In genomic region chr19:40827386-40828247, GRCh38 we compare ENCODE assay signal across 28 cellular contexts. TPM values are rescaled to one million over a fixed set of nuclear protein-coding genes. Genes with fewer than 3 reads are reported as not detected.
A peak's percentile ranks its signal among the peaks of the same experiment; 100 is the strongest.
DNase-seq lines count a peak whose midpoint lies in the region; ATAC-seq, FAIRE-seq and TF ChIP-seq lines count a peak whose summit lies in the region.
"Had no signal": no experiment of that assay in that cellular context is flagged by ENCODE, and none has a peak within 500 bp of the region (broad histone marks: within the 10 kb centered on the region; RNA-seq: fewer than 3 reads in every experiment).

No MANE protein-coding gene starts in this region.

- TSS peak; percentile 47 for BruUV-seq in HepG2 (replicated peaks; lab: Mats Ljungman, UMichigan)

- H3K36me3 Mint-ChIP-seq in activated T-helper 17 cell treated with anti-CD3 and anti-CD28 coated beads, Interleukin-2, amount 50 U/mL, for 72 hours (ENCODE audit: low read depth): no peaks in the 10 kb centered on the region

- no peaks in the 10 kb centered on the region for H3K9me3 ChIP-seq in right cardiac atrium (ENCODE audit: control insufficient read depth, low read length)
- no peaks in the 10 kb centered on the region for H3K9me3 ChIP-seq in HepG2 (ENCODE audit: low read length)
- no peaks in the 10 kb centered on the region for H3K9me3 ChIP-seq in breast epithelium

- H3K4me1 ChIP-seq in right cardiac atrium (ENCODE audit: control insufficient read depth, insufficient read depth, low read length) (no peaks in the 10 kb centered on the region), HepG2 (ENCODE audit: insufficient read depth, low read length) (peaks cover 37% of the 10 kb centered on the region), breast epithelium (no peaks in the 10 kb centered on the region)

- intact Hi-C loops in cardiac septum (cut with DNase I) (no loop called here), right cardiac atrium (cut with DNase I) (no loop called here), HepG2 (cut with micrococcal nuclease; ENCODE audit: unreplicated experiment) (no loop called here), breast epithelium (cut with DNase I; ENCODE audit: low total_unique reads) (no loop called here)

- 95% methylated on average over 22 of the region's 22 CpGs for WGBS in right cardiac atrium
- WGBS in HepG2 (ENCODE audit: low lambda C conversion rate): 92% methylated on average over 21 of the region's 22 CpGs

- peak overlapping the region; percentile 3 for H3K27ac Mint-ChIP-seq in activated T-helper 17 cell treated with anti-CD3 and anti-CD28 coated beads, Interleukin-2, amount 50 U/mL, for 72 hours
- H3K27ac Mint-ChIP-seq: activated T-helper 2 cell treated with anti-CD3 and anti-CD28 coated beads, Interferon-gamma antibody, Interleukin-2, Interleukin-4, amounts not matched to agents 10 μg/mL and 5 μg/mL and 100 μg/mL, durations not matched to agents 14 hours and 24 hours and 36 hours; progenitor cell of endocrine pancreas had no signal

- no peak for TF ChIP-seq CTCF in HepG2 (CRISPR knock-in tag; IDR thresholded peaks at IDR 0.05)
- TF ChIP-seq CTCF in breast epithelium (IDR thresholded peaks at IDR 0.05): no peak

- no peak overlapping the region for H3K4me3 Mint-ChIP-seq in activated T-helper 17 cell treated with anti-CD3 and anti-CD28 coated beads, Interleukin-2, amount 50 U/mL, for 72 hours
- H3K4me3 Mint-ChIP-seq: neural progenitor cell had no signal

- TF ChIP-seq EP300 in HepG2 (IDR thresholded peaks at IDR 0.05; ENCODE audit: low read depth in 2 of 2, low read length in 2 of 2) (no peak), HepG2 (CRISPR knock-in tag; IDR thresholded peaks at IDR 0.05; ENCODE audit: borderline replicate concordance) (no peak)

- TF ChIP-seq POLR2A in HepG2 (IDR thresholded peaks at IDR 0.05; ENCODE audit: insufficient read depth in 1 of 2, low read depth in 2 of 2, low read length in 2 of 2): no peak
- TF ChIP-seq POLR2A in breast epithelium (IDR thresholded peaks at IDR 0.05): no peak

- H3K4me3 ChIP-seq in right cardiac atrium (ENCODE audit: low read length) (no peak overlapping the region), HepG2 (replicated peaks in 1 of 3; ENCODE audit: insufficient read depth in 1 of 3, low read depth in 2 of 3, low read length in 3 of 3) (no peak overlapping the region), breast epithelium (no peak overlapping the region)
- H3K4me3 ChIP-seq: neural progenitor cell had no signal

- CTCF ChIA-PET in HepG2 (lab: Yijun Ruan, JAX; ENCODE audit: low intra/inter-chr PET ratio, low total read pairs): no interaction called here

- H3K36me3 ChIP-seq in HepG2 (replicated peaks in 1 of 2; ENCODE audit: control insufficient read depth in 1 of 2, insufficient read depth in 2 of 2, low read length in 2 of 2) (no peaks in the 10 kb centered on the region), breast epithelium (no peaks in the 10 kb centered on the region)
- H3K36me3 ChIP-seq: neural progenitor cell had no signal

- FAIRE-seq in HepG2 (lab: Jason Lieb, UNC): no peak

- no peaks in the 10 kb centered on the region for H3K27me3 Mint-ChIP-seq in activated T-helper 17 cell treated with anti-CD3 and anti-CD28 coated beads, Interleukin-2, amount 50 U/mL, for 72 hours
- H3K27me3 Mint-ChIP-seq: progenitor cell of endocrine pancreas had no signal

- no peak overlapping the region for H3K9ac ChIP-seq in HepG2 (ENCODE audit: insufficient read depth, low read depth, low read length)
- H3K9ac ChIP-seq: neural progenitor cell had no signal

- ATAC-seq in right cardiac atrium: no peak
- no peak for ATAC-seq in activated T-helper 17 cell treated with anti-CD3 and anti-CD28 coated beads, Interleukin-2, amount 50 U/mL, for 72 hours (replicated peaks)
- no peak for ATAC-seq in HepG2
- ATAC-seq in HG02870 (IDR thresholded peaks at IDR 0.05; ENCODE audit: unreplicated experiment): no peak
- no peak for ATAC-seq in GM21786 (IDR thresholded peaks at IDR 0.05; ENCODE audit: unreplicated experiment)
- ATAC-seq: left ventricle myocardium superior had no signal

- H3K27ac ChIP-seq in right cardiac atrium (ENCODE audit: low read length): no peak overlapping the region
- no peak overlapping the region for H3K27ac ChIP-seq in HepG2 (ENCODE audit: extremely low read length, insufficient read depth, low read length)
- H3K27ac ChIP-seq in breast epithelium: no peak overlapping the region
- H3K27ac ChIP-seq: C4-2B, neural progenitor cell had no signal

- H3K9me3 Mint-ChIP-seq in activated T-helper 17 cell treated with anti-CD3 and anti-CD28 coated beads, Interleukin-2, amount 50 U/mL, for 72 hours: no peaks in the 10 kb centered on the region
- H3K9me3 Mint-ChIP-seq: activated T-helper 2 cell treated with anti-CD3 and anti-CD28 coated beads, Interferon-gamma antibody, Interleukin-2, Interleukin-4, amounts not matched to agents 10 μg/mL and 5 μg/mL and 100 μg/mL, durations not matched to agents 14 hours and 24 hours and 36 hours; neural progenitor cell; stimulated activated effector memory CD8-positive, alpha-beta T cell treated with anti-CD3 and anti-CD28 coated beads, Interleukin-12 subunit alpha, Interleukin-12 subunit beta, amount 100 ng/mL, for 72 hours had no signal

- POLR2A ChIA-PET in HepG2 (lab: Yijun Ruan, JAX): no interaction called here

- no peak overlapping the region for H3K4me2 ChIP-seq in HepG2 (ENCODE audit: low read depth, low read length)
- H3K4me2 ChIP-seq: neural progenitor cell had no signal

- in situ Hi-C loops in HepG2 (cut with HindIII; ENCODE audit: extremely low pct_ligation_motif_present, low pct_unique_long_range_greater_than_20kb): no loop called here

- peaks cover 14% of the 10 kb centered on the region for H3K4me1 Mint-ChIP-seq in activated T-helper 17 cell treated with anti-CD3 and anti-CD28 coated beads, Interleukin-2, amount 50 U/mL, for 72 hours

- H2AFZ ChIP-seq in HepG2 (ENCODE audit: low read length): no peak overlapping the region
- H2AFZ ChIP-seq: neural progenitor cell had no signal

- H3K27me3 ChIP-seq in right cardiac atrium (ENCODE audit: control insufficient read depth, insufficient read depth) (no peaks in the 10 kb centered on the region), HepG2 (ENCODE audit: control insufficient read depth in 1 of 2, insufficient read depth in 2 of 2, low read length in 2 of 2) (no peaks in the 10 kb centered on the region), breast epithelium (no peaks in the 10 kb centered on the region)
- H3K27me3 ChIP-seq: neural progenitor cell had no signal

- TF ChIP-seq RAD21 in HepG2 (CRISPR knock-in tag; IDR thresholded peaks at IDR 0.05): no peak

- DNase-seq in cardiac septum (ENCODE audit: low spot score): peak; percentile 26
- DNase-seq in right cardiac atrium: no peak
- DNase-seq in HepG2 (ENCODE audit: low spot score): no peak
- peak; percentile 30 for DNase-seq in ureter (ENCODE audit: low spot score)
- DNase-seq in breast epithelium (ENCODE audit: low spot score in 2 of 2): no peak
- DNase-seq: activated CD4-positive, CD25-positive, alpha-beta regulatory T cell treated with anti-CD3 and anti-CD28 coated beads, Interleukin-2, amount 50 U/mL, for 72 hours; dermis blood vessel endothelial cell; DMS53; Karpas-422; left ventricle myocardium superior; NCI-H2029; NCI-H2227 treated with DMSO at 0.1 percent for 48 hours; NCI-H82; stimulated activated CD4-positive, alpha-beta T cell treated with anti-CD3 and anti-CD28 coated beads, Interleukin-1b, Interleukin-23, amount 100 ng/mL, for 48 hours had no signal

- H3K79me2 ChIP-seq in HepG2 (ENCODE audit: insufficient read depth, low read length): no peaks in the 10 kb centered on the region

- no peaks in the 10 kb centered on the region for H4K20me1 ChIP-seq in HepG2 (ENCODE audit: insufficient read depth, low read length)

RNA-seq across cellular contexts. Expression of gene CYP2A6, which starts 22.6 kb away (rescaled TPM):
- total RNA-seq in cardiac septum (not detected), right cardiac atrium (not detected), HepG2 (2016; rRNA removed; fragmentation: Illumina TruSeq; extraction: Trizol) (not detected in 2 replicates), ureter (not detected), breast epithelium (under 1 TPM in 1 of 3 donors, not detected in 2; 0.64 TPM)
- polyA plus RNA-seq in right cardiac atrium (not detected), HepG2 (2011; rRNA removed) (not detected in 2 replicates)
- not detected for total RNA-seq in activated T-helper 17 cell treated with anti-CD3 and anti-CD28 coated beads, Interleukin-2, amount 50 U/mL, for 72 hours
- total RNA-seq in HepG2 (2016; cell fraction: cytosol; rRNA removed; fragmentation: Illumina TruSeq; extraction: Trizol; ENCODE audit: low read depth): not detected in 2 replicates
- not detected in 2 replicates for total RNA-seq in HepG2 (2016; cell fraction: insoluble cytoplasmic fraction; rRNA removed; fragmentation: Illumina TruSeq; extraction: Trizol)
- not detected in 2 replicates for total RNA-seq in HepG2 (2016; cell fraction: membrane; rRNA removed; fragmentation: Illumina TruSeq; extraction: Trizol)
- total RNA-seq in HepG2 (2016; cell fraction: nucleus; rRNA removed; fragmentation: Illumina TruSeq; extraction: Trizol): not detected in 2 replicates
- not detected in 2 replicates for polyA plus RNA-seq in HepG2 (2011; cell fraction: cytosol; rRNA removed)
- polyA plus RNA-seq in HepG2 (2011; cell fraction: nucleus; rRNA removed): not detected in 2 replicates
- not detected in 2 replicates for polyA plus RNA-seq in HepG2 (2012)
- polyA plus RNA-seq in HepG2 (2016; cell fraction: cytosol; fragmentation: Illumina TruSeq; extraction: Trizol; ENCODE audit: low read depth): not detected in 2 replicates
- not detected in 2 replicates for polyA plus RNA-seq in HepG2 (2016; cell fraction: insoluble cytoplasmic fraction; fragmentation: Illumina TruSeq; extraction: Trizol; ENCODE audit: low read depth)
- not detected in 2 replicates for polyA plus RNA-seq in HepG2 (2016; cell fraction: membrane; fragmentation: Illumina TruSeq; extraction: Trizol; ENCODE audit: low read depth)
- polyA plus RNA-seq in HepG2 (2016; cell fraction: nucleus; fragmentation: Illumina TruSeq; extraction: Trizol; ENCODE audit: insufficient read depth, low read depth): not detected in 2 replicates
- 0.21 TPM in 1 of 2 replicates, not detected in the other for polyA minus RNA-seq in HepG2 (2011; rRNA and poly(A)+ RNA removed; ENCODE audit: low replicate concordance)
- not detected in 2 replicates for polyA minus RNA-seq in HepG2 (2011; cell fraction: cytosol; rRNA and poly(A)+ RNA removed)
- not detected in 2 replicates for polyA minus RNA-seq in HepG2 (2011; cell fraction: nucleus; rRNA and poly(A)+ RNA removed)
- total RNA-seq: activated T-helper 2 cell treated with anti-CD3 and anti-CD28 coated beads, Interferon-gamma antibody, Interleukin-2, Interleukin-4, amounts not matched to agents 10 μg/mL and 5 μg/mL and 100 μg/mL, durations not matched to agents 14 hours and 24 hours and 36 hours; bronchial epithelial cell; dermis blood vessel endothelial cell; fibroblast of villous mesenchyme; left ventricle myocardium superior; OCI-LY7; progenitor cell of endocrine pancreas; skeletal muscle tissue had no signal
- polyA plus RNA-seq: AG04450 had no signal

RNA-seq across cellular contexts. Expression of gene EGLN2, which starts 28.6 kb away (rescaled TPM):
- total RNA-seq in cardiac septum (48.4 TPM), right cardiac atrium (10 to 100 TPM; 55.9 to 75.2 (median 58.1) TPM), HepG2 (2016; rRNA removed; fragmentation: Illumina TruSeq; extraction: Trizol) (32.4 and 40.8 TPM in 2 replicates), ureter (79.3 TPM), breast epithelium (10 to 100 TPM; 78.9 to 90.8 (median 88.5) TPM)
- polyA plus RNA-seq in right cardiac atrium (52.3 TPM), HepG2 (2011; rRNA removed) (16.5 and 25.4 TPM in 2 replicates)
- 10 to 100 TPM; 78.1 to 86.8 TPM for total RNA-seq in activated T-helper 17 cell treated with anti-CD3 and anti-CD28 coated beads, Interleukin-2, amount 50 U/mL, for 72 hours
- 19.0 and 19.4 TPM in 2 replicates for total RNA-seq in HepG2 (2016; cell fraction: cytosol; rRNA removed; fragmentation: Illumina TruSeq; extraction: Trizol; ENCODE audit: low read depth)
- total RNA-seq in HepG2 (2016; cell fraction: insoluble cytoplasmic fraction; rRNA removed; fragmentation: Illumina TruSeq; extraction: Trizol): 37.6 and 41.3 TPM in 2 replicates
- 39.4 and 40.9 TPM in 2 replicates for total RNA-seq in HepG2 (2016; cell fraction: membrane; rRNA removed; fragmentation: Illumina TruSeq; extraction: Trizol)
- total RNA-seq in HepG2 (2016; cell fraction: nucleus; rRNA removed; fragmentation: Illumina TruSeq; extraction: Trizol): 27.3 and 29.2 TPM in 2 replicates
- polyA plus RNA-seq in HepG2 (2011; cell fraction: cytosol; rRNA removed): 16.4 and 23.8 TPM in 2 replicates
- 38.7 and 44.6 TPM in 2 replicates for polyA plus RNA-seq in HepG2 (2011; cell fraction: nucleus; rRNA removed)
- 14.0 and 22.0 TPM in 2 replicates for polyA plus RNA-seq in HepG2 (2012)
- polyA plus RNA-seq in HepG2 (2016; cell fraction: cytosol; fragmentation: Illumina TruSeq; extraction: Trizol; ENCODE audit: low read depth): 13.6 and 14.2 TPM in 2 replicates
- polyA plus RNA-seq in HepG2 (2016; cell fraction: insoluble cytoplasmic fraction; fragmentation: Illumina TruSeq; extraction: Trizol; ENCODE audit: low read depth): 31.3 and 33.0 TPM in 2 replicates
- 24.9 and 27.6 TPM in 2 replicates for polyA plus RNA-seq in HepG2 (2016; cell fraction: membrane; fragmentation: Illumina TruSeq; extraction: Trizol; ENCODE audit: low read depth)
- polyA plus RNA-seq in HepG2 (2016; cell fraction: nucleus; fragmentation: Illumina TruSeq; extraction: Trizol; ENCODE audit: insufficient read depth, low read depth): 40.6 and 43.6 TPM in 2 replicates
- 38.0 and 66.8 TPM in 2 replicates for polyA minus RNA-seq in HepG2 (2011; rRNA and poly(A)+ RNA removed; ENCODE audit: low replicate concordance)
- 9.9 and 12.8 TPM in 2 replicates for polyA minus RNA-seq in HepG2 (2011; cell fraction: cytosol; rRNA and poly(A)+ RNA removed)
- polyA minus RNA-seq in HepG2 (2011; cell fraction: nucleus; rRNA and poly(A)+ RNA removed): 16.5 and 19.2 TPM in 2 replicates

RNA-seq across cellular contexts. Expression of gene RAB4B, which starts 49.6 kb away (rescaled TPM):
- 16.9 TPM for total RNA-seq in cardiac septum
- 10 to 100 TPM; 14.4 to 17.0 (median 15.2) TPM for total RNA-seq in right cardiac atrium
- 25.3 TPM for polyA plus RNA-seq in right cardiac atrium
- 10 to 100 TPM; 29.0 to 31.3 TPM for total RNA-seq in activated T-helper 17 cell treated with anti-CD3 and anti-CD28 coated beads, Interleukin-2, amount 50 U/mL, for 72 hours
- 2.2 and 3.3 TPM in 2 replicates for total RNA-seq in HepG2 (2016; rRNA removed; fragmentation: Illumina TruSeq; extraction: Trizol)
- 1.3 and 2.3 TPM in 2 replicates for total RNA-seq in HepG2 (2016; cell fraction: cytosol; rRNA removed; fragmentation: Illumina TruSeq; extraction: Trizol; ENCODE audit: low read depth)
- total RNA-seq in HepG2 (2016; cell fraction: insoluble cytoplasmic fraction; rRNA removed; fragmentation: Illumina TruSeq; extraction: Trizol): 2.1 and 3.5 TPM in 2 replicates
- 2.2 and 2.4 TPM in 2 replicates for total RNA-seq in HepG2 (2016; cell fraction: membrane; rRNA removed; fragmentation: Illumina TruSeq; extraction: Trizol)
- total RNA-seq in HepG2 (2016; cell fraction: nucleus; rRNA removed; fragmentation: Illumina TruSeq; extraction: Trizol): 3.3 and 4.5 TPM in 2 replicates
- polyA plus RNA-seq in HepG2 (2011; rRNA removed): 5.4 and 6.1 TPM in 2 replicates
- polyA plus RNA-seq in HepG2 (2011; cell fraction: cytosol; rRNA removed): 8.5 and 11.8 TPM in 2 replicates
- polyA plus RNA-seq in HepG2 (2011; cell fraction: nucleus; rRNA removed): 11.9 and 12.0 TPM in 2 replicates
- 4.2 and 5.6 TPM in 2 replicates for polyA plus RNA-seq in HepG2 (2012)
- 3.1 and 4.5 TPM in 2 replicates for polyA plus RNA-seq in HepG2 (2016; cell fraction: cytosol; fragmentation: Illumina TruSeq; extraction: Trizol; ENCODE audit: low read depth)
- polyA plus RNA-seq in HepG2 (2016; cell fraction: insoluble cytoplasmic fraction; fragmentation: Illumina TruSeq; extraction: Trizol; ENCODE audit: low read depth): 3.4 and 4.4 TPM in 2 replicates
- 3.8 and 3.9 TPM in 2 replicates for polyA plus RNA-seq in HepG2 (2016; cell fraction: membrane; fragmentation: Illumina TruSeq; extraction: Trizol; ENCODE audit: low read depth)
- polyA plus RNA-seq in HepG2 (2016; cell fraction: nucleus; fragmentation: Illumina TruSeq; extraction: Trizol; ENCODE audit: insufficient read depth, low read depth): 13.8 and 16.0 TPM in 2 replicates
- 2.7 and 3.9 TPM in 2 replicates for polyA minus RNA-seq in HepG2 (2011; rRNA and poly(A)+ RNA removed; ENCODE audit: low replicate concordance)
- 1.9 and 3.3 TPM in 2 replicates for polyA minus RNA-seq in HepG2 (2011; cell fraction: cytosol; rRNA and poly(A)+ RNA removed)
- 1.9 and 2.2 TPM in 2 replicates for polyA minus RNA-seq in HepG2 (2011; cell fraction: nucleus; rRNA and poly(A)+ RNA removed)
- 45.3 TPM for total RNA-seq in ureter
- total RNA-seq in breast epithelium: 10 to 100 TPM; 21.6 to 28.2 (median 22.1) TPM

RNA-seq across cellular contexts. Expression of gene MIA, which starts 52.3 kb away (rescaled TPM):
- total RNA-seq in cardiac septum (1.00 TPM), right cardiac atrium (1 to 10 TPM in 3 of 4 donors, under 1 TPM in 1; 0.71 to 3.1 (median 1.5) TPM), HepG2 (2016; rRNA removed; fragmentation: Illumina TruSeq; extraction: Trizol) (not detected in 2 replicates), ureter (not detected), breast epithelium (10 to 100 TPM in 1 of 3 donors, 1 to 10 TPM in 1, not detected in 1; 5.6 to 47.3 TPM)
- polyA plus RNA-seq in right cardiac atrium (3.7 TPM), HepG2 (2011; rRNA removed) (0.61 and 2.5 TPM in 2 replicates)
- total RNA-seq in activated T-helper 17 cell treated with anti-CD3 and anti-CD28 coated beads, Interleukin-2, amount 50 U/mL, for 72 hours: 1 to 10 TPM in 1 of 2 donors, not detected in 1; 5.7 TPM
- total RNA-seq in HepG2 (2016; cell fraction: cytosol; rRNA removed; fragmentation: Illumina TruSeq; extraction: Trizol; ENCODE audit: low read depth): not detected in 2 replicates
- total RNA-seq in HepG2 (2016; cell fraction: insoluble cytoplasmic fraction; rRNA removed; fragmentation: Illumina TruSeq; extraction: Trizol): not detected in 2 replicates
- total RNA-seq in HepG2 (2016; cell fraction: membrane; rRNA removed; fragmentation: Illumina TruSeq; extraction: Trizol): not detected in 2 replicates
- not detected in 2 replicates for total RNA-seq in HepG2 (2016; cell fraction: nucleus; rRNA removed; fragmentation: Illumina TruSeq; extraction: Trizol)
- 0.25 TPM in 1 of 2 replicates, not detected in the other for polyA plus RNA-seq in HepG2 (2011; cell fraction: cytosol; rRNA removed)
- 1.1 and 5.8 TPM in 2 replicates for polyA plus RNA-seq in HepG2 (2011; cell fraction: nucleus; rRNA removed)
- 1.5 and 1.6 TPM in 2 replicates for polyA plus RNA-seq in HepG2 (2012)
- polyA plus RNA-seq in HepG2 (2016; cell fraction: cytosol; fragmentation: Illumina TruSeq; extraction: Trizol; ENCODE audit: low read depth): not detected in 2 replicates
- polyA plus RNA-seq in HepG2 (2016; cell fraction: insoluble cytoplasmic fraction; fragmentation: Illumina TruSeq; extraction: Trizol; ENCODE audit: low read depth): not detected in 2 replicates
- not detected in 2 replicates for polyA plus RNA-seq in HepG2 (2016; cell fraction: membrane; fragmentation: Illumina TruSeq; extraction: Trizol; ENCODE audit: low read depth)
- not detected in 2 replicates for polyA plus RNA-seq in HepG2 (2016; cell fraction: nucleus; fragmentation: Illumina TruSeq; extraction: Trizol; ENCODE audit: insufficient read depth, low read depth)
- 1.6 TPM in 1 of 2 replicates, not detected in the other for polyA minus RNA-seq in HepG2 (2011; rRNA and poly(A)+ RNA removed; ENCODE audit: low replicate concordance)
- polyA minus RNA-seq in HepG2 (2011; cell fraction: cytosol; rRNA and poly(A)+ RNA removed): not detected in 2 replicates
- 1.7 and 4.5 TPM in 2 replicates for polyA minus RNA-seq in HepG2 (2011; cell fraction: nucleus; rRNA and poly(A)+ RNA removed)
- total RNA-seq: activated T-helper 2 cell treated with anti-CD3 and anti-CD28 coated beads, Interferon-gamma antibody, Interleukin-2, Interleukin-4, amounts not matched to agents 10 μg/mL and 5 μg/mL and 100 μg/mL, durations not matched to agents 14 hours and 24 hours and 36 hours; fibroblast of villous mesenchyme; OCI-LY7 had no signal
- polyA plus RNA-seq: AG04450 had no signal

RNA-seq across cellular contexts. Expression of gene CYP2A7, which starts 54.4 kb away (rescaled TPM):
- total RNA-seq in cardiac septum (not detected), right cardiac atrium (not detected), HepG2 (2016; rRNA removed; fragmentation: Illumina TruSeq; extraction: Trizol) (not detected in 2 replicates), ureter (not detected), breast epithelium (not detected)
- polyA plus RNA-seq in right cardiac atrium (not detected), HepG2 (2011; rRNA removed) (not detected in 2 replicates)
- not detected for total RNA-seq in activated T-helper 17 cell treated with anti-CD3 and anti-CD28 coated beads, Interleukin-2, amount 50 U/mL, for 72 hours
- total RNA-seq in HepG2 (2016; cell fraction: cytosol; rRNA removed; fragmentation: Illumina TruSeq; extraction: Trizol; ENCODE audit: low read depth): not detected in 2 replicates
- total RNA-seq in HepG2 (2016; cell fraction: insoluble cytoplasmic fraction; rRNA removed; fragmentation: Illumina TruSeq; extraction: Trizol): not detected in 2 replicates
- total RNA-seq in HepG2 (2016; cell fraction: membrane; rRNA removed; fragmentation: Illumina TruSeq; extraction: Trizol): not detected in 2 replicates
- total RNA-seq in HepG2 (2016; cell fraction: nucleus; rRNA removed; fragmentation: Illumina TruSeq; extraction: Trizol): not detected in 2 replicates
- polyA plus RNA-seq in HepG2 (2011; cell fraction: cytosol; rRNA removed): not detected in 2 replicates
- polyA plus RNA-seq in HepG2 (2011; cell fraction: nucleus; rRNA removed): not detected in 2 replicates
- not detected in 2 replicates for polyA plus RNA-seq in HepG2 (2012)
- not detected in 2 replicates for polyA plus RNA-seq in HepG2 (2016; cell fraction: cytosol; fragmentation: Illumina TruSeq; extraction: Trizol; ENCODE audit: low read depth)
- polyA plus RNA-seq in HepG2 (2016; cell fraction: insoluble cytoplasmic fraction; fragmentation: Illumina TruSeq; extraction: Trizol; ENCODE audit: low read depth): not detected in 2 replicates
- polyA plus RNA-seq in HepG2 (2016; cell fraction: membrane; fragmentation: Illumina TruSeq; extraction: Trizol; ENCODE audit: low read depth): not detected in 2 replicates
- not detected in 2 replicates for polyA plus RNA-seq in HepG2 (2016; cell fraction: nucleus; fragmentation: Illumina TruSeq; extraction: Trizol; ENCODE audit: insufficient read depth, low read depth)
- not detected in 2 replicates for polyA minus RNA-seq in HepG2 (2011; rRNA and poly(A)+ RNA removed; ENCODE audit: low replicate concordance)
- not detected in 2 replicates for polyA minus RNA-seq in HepG2 (2011; cell fraction: cytosol; rRNA and poly(A)+ RNA removed)
- polyA minus RNA-seq in HepG2 (2011; cell fraction: nucleus; rRNA and poly(A)+ RNA removed): not detected in 2 replicates
- total RNA-seq: activated T-helper 2 cell treated with anti-CD3 and anti-CD28 coated beads, Interferon-gamma antibody, Interleukin-2, Interleukin-4, amounts not matched to agents 10 μg/mL and 5 μg/mL and 100 μg/mL, durations not matched to agents 14 hours and 24 hours and 36 hours; bronchial epithelial cell; dermis blood vessel endothelial cell; fibroblast of villous mesenchyme; left ventricle myocardium superior; OCI-LY7; progenitor cell of endocrine pancreas; skeletal muscle tissue had no signal
- polyA plus RNA-seq: adipose tissue, AG04450 had no signal

Comparison
In these comparisons a context has a peak if more than half of its experiments do, and no peak if none do; other contexts are left out.
1. DNase-seq: peak in cardiac septum (single experiment) and ureter (single experiment); none in right cardiac atrium (0 of 3), HepG2 (single experiment) and breast epithelium (0 of 2).